Comparison of ENCODE assay signal across 14 cellular contexts in genomic region chr1:31523769-31524168, GRCh38. TPM values are rescaled to one million over a fixed set of nuclear protein-coding genes. Genes with fewer than 3 reads are reported as not detected.
DNase-seq lines count a peak whose midpoint lies in the region; ATAC-seq, FAIRE-seq and TF ChIP-seq lines count a peak whose summit lies in the region.
"Had no signal": no experiment of that assay in that cellular context is flagged by ENCODE, and none has a peak within 500 bp of the region (broad histone marks: within the 10 kb centered on the region; RNA-seq: fewer than 3 reads in every experiment).

No MANE protein-coding gene starts in this region.

- no peak overlapping the region for H4K8ac ChIP-seq in mesenchymal stem cell (ENCODE audit: low read length)

- H3K4me1 ChIP-seq in colonic mucosa: no peaks in the 10 kb centered on the region
- peaks cover 4% of the 10 kb centered on the region for H3K4me1 ChIP-seq in mesenchymal stem cell (ENCODE audit: control insufficient read depth, insufficient read depth, low read depth, low read length)
- no peaks in the 10 kb centered on the region for H3K4me1 ChIP-seq in upper lobe of right lung
- no peaks in the 10 kb centered on the region for H3K4me1 ChIP-seq in SJCRH30

- H3K36me3 Mint-ChIP-seq in activated naive CD8-positive, alpha-beta T cell treated with anti-CD3 and anti-CD28 coated beads, Interleukin-2, amount 50 U/mL, for 24 hours (ENCODE audit: low read depth): no peaks in the 10 kb centered on the region
- no peaks in the 10 kb centered on the region for H3K36me3 Mint-ChIP-seq in activated naive CD8-positive, alpha-beta T cell treated with anti-CD3 and anti-CD28 coated beads for 36 hours

- no peak overlapping the region for H4K91ac ChIP-seq in mesenchymal stem cell (ENCODE audit: low read length)

- H3K18ac ChIP-seq in mesenchymal stem cell (ENCODE audit: low read depth in 1 of 2, low read length in 2 of 2): no peak overlapping the region

- no peak overlapping the region for H2BK120ac ChIP-seq in mesenchymal stem cell (ENCODE audit: low read depth, low read length)

- TF ChIP-seq POLR2A in GM12891 (IDR thresholded peaks at IDR 0.05; ENCODE audit: low read depth, low read length): no peak

- H3K79me1 ChIP-seq in mesenchymal stem cell (replicated peaks; ENCODE audit: low read length, poor library complexity, severe bottlenecking): no peaks in the 10 kb centered on the region

- H3K27ac Mint-ChIP-seq in activated naive CD8-positive, alpha-beta T cell treated with anti-CD3 and anti-CD28 coated beads, Interleukin-2, amount 50 U/mL, for 24 hours: no peak overlapping the region
- no peak overlapping the region for H3K27ac Mint-ChIP-seq in activated naive CD8-positive, alpha-beta T cell treated with anti-CD3 and anti-CD28 coated beads for 36 hours

- no peak for DNase-seq in activated naive CD8-positive, alpha-beta T cell treated with anti-CD3 and anti-CD28 coated beads, Interleukin-2, amount 50 U/mL, for 24 hours
- DNase-seq in activated naive CD8-positive, alpha-beta T cell treated with anti-CD3 and anti-CD28 coated beads for 36 hours: no peak
- DNase-seq in colonic mucosa (peak; percentile 47), mesenchymal stem cell (peak; percentile 8), upper lobe of right lung (peak; percentile 87), 8988T (no peak), GM12891 (ENCODE audit: insufficient read length, low spot score) (no peak), SJCRH30 (no peak)
- DNase-seq: activated gamma-delta T cell treated with Interleukin-2 at 50 U/mL for 16 hours; NCI-H510A treated with DMSO at 0.1 percent for 48 hours; occipital lobe; SK-N-SH; stimulated activated CD4-positive, alpha-beta T cell treated with anti-CD3 and anti-CD28 coated beads, Interleukin-4, amount 100 ng/mL, for 24 hours; substantia nigra had no signal

- H3K23ac ChIP-seq in mesenchymal stem cell (ENCODE audit: low read length in 2 of 2): no peak overlapping the region

- intact Hi-C loops in colonic mucosa (cut with DNase I) (no loop called here), upper lobe of right lung (cut with DNase I) (no loop called here)

- no peak overlapping the region for H3K4me2 ChIP-seq in mesenchymal stem cell (ENCODE audit: low read length, poor library complexity, severe bottlenecking)
- H3K4me2 ChIP-seq: SK-N-SH had no signal

- H3K27ac ChIP-seq in colonic mucosa: peak overlapping the region; percentile 27
- H3K27ac ChIP-seq in mesenchymal stem cell (ENCODE audit: low read length, poor library complexity, severe bottlenecking): no peak overlapping the region
- H3K27ac ChIP-seq in upper lobe of right lung: peak overlapping the region; percentile 77
- H3K27ac ChIP-seq in SJCRH30: no peak overlapping the region

- peaks cover 4% of the 10 kb centered on the region for H3K4me1 Mint-ChIP-seq in activated naive CD8-positive, alpha-beta T cell treated with anti-CD3 and anti-CD28 coated beads, Interleukin-2, amount 50 U/mL, for 24 hours
- H3K4me1 Mint-ChIP-seq in activated naive CD8-positive, alpha-beta T cell treated with anti-CD3 and anti-CD28 coated beads for 36 hours: no peaks in the 10 kb centered on the region

- H3K4ac ChIP-seq in mesenchymal stem cell (ENCODE audit: low read depth in 1 of 2, low read length in 2 of 2): no peak overlapping the region

- no peaks in the 10 kb centered on the region for H3K9me3 Mint-ChIP-seq in activated naive CD8-positive, alpha-beta T cell treated with anti-CD3 and anti-CD28 coated beads, Interleukin-2, amount 50 U/mL, for 24 hours
- H3K9me3 Mint-ChIP-seq in activated naive CD8-positive, alpha-beta T cell treated with anti-CD3 and anti-CD28 coated beads for 36 hours: no peaks in the 10 kb centered on the region

- H3K36me3 ChIP-seq in colonic mucosa: no peaks in the 10 kb centered on the region
- H3K36me3 ChIP-seq in mesenchymal stem cell (ENCODE audit: control insufficient read depth in 1 of 2, insufficient read depth in 2 of 2, low read depth in 1 of 2, low read length in 2 of 2): no peaks in the 10 kb centered on the region
- no peaks in the 10 kb centered on the region for H3K36me3 ChIP-seq in upper lobe of right lung
- no peaks in the 10 kb centered on the region for H3K36me3 ChIP-seq in SJCRH30

- ATAC-seq in activated naive CD8-positive, alpha-beta T cell treated with anti-CD3 and anti-CD28 coated beads, Interleukin-2, amount 50 U/mL, for 24 hours: peak; percentile 54
- peak; percentile 94 for ATAC-seq in upper lobe of right lung

- H3K4me3 Mint-ChIP-seq in activated naive CD8-positive, alpha-beta T cell treated with anti-CD3 and anti-CD28 coated beads, Interleukin-2, amount 50 U/mL, for 24 hours: no peak overlapping the region
- no peak overlapping the region for H3K4me3 Mint-ChIP-seq in activated naive CD8-positive, alpha-beta T cell treated with anti-CD3 and anti-CD28 coated beads for 36 hours

- H3K4me3 ChIP-seq in colonic mucosa (no peak overlapping the region), mesenchymal stem cell (ENCODE audit: insufficient read depth in 1 of 2, low read depth in 1 of 2, low read length in 2 of 2) (no peak overlapping the region), upper lobe of right lung (no peak overlapping the region), SJCRH30 (no peak overlapping the region)

- H3K14ac ChIP-seq in mesenchymal stem cell (ENCODE audit: low read length in 2 of 2): no peak overlapping the region

- no peaks in the 10 kb centered on the region for H3K27me3 ChIP-seq in colonic mucosa
- H3K27me3 ChIP-seq in mesenchymal stem cell (ENCODE audit: control insufficient read depth in 1 of 2, insufficient read depth in 1 of 2, low read length in 2 of 2): peaks cover 5 to 38% of the 10 kb centered on the region in 2 experiments
- no peaks in the 10 kb centered on the region for H3K27me3 ChIP-seq in upper lobe of right lung
- no peaks in the 10 kb centered on the region for H3K27me3 ChIP-seq in SJCRH30

- no peak overlapping the region for H2BK12ac ChIP-seq in mesenchymal stem cell (ENCODE audit: low read length in 2 of 2)

- H2BK15ac ChIP-seq in mesenchymal stem cell (ENCODE audit: low read depth, poor library complexity, severe bottlenecking): no peak overlapping the region

- H3K9ac ChIP-seq in colonic mucosa (ENCODE audit: low read depth in 2 of 2, low read length in 2 of 2) (no peak overlapping the region), mesenchymal stem cell (ENCODE audit: low read length) (no peak overlapping the region)
- H3K9ac ChIP-seq: SK-N-SH had no signal

- H2BK5ac ChIP-seq in mesenchymal stem cell (ENCODE audit: low read depth, low read length, poor library complexity, severe bottlenecking): no peak overlapping the region

- no peak for FAIRE-seq in GM12891 (lab: Jason Lieb, UNC)

- no peak overlapping the region for H2AFZ ChIP-seq in mesenchymal stem cell (ENCODE audit: low read depth, low read length)

- peaks cover 9% of the 10 kb centered on the region for H3K27me3 Mint-ChIP-seq in activated naive CD8-positive, alpha-beta T cell treated with anti-CD3 and anti-CD28 coated beads, Interleukin-2, amount 50 U/mL, for 24 hours
- no peaks in the 10 kb centered on the region for H3K27me3 Mint-ChIP-seq in activated naive CD8-positive, alpha-beta T cell treated with anti-CD3 and anti-CD28 coated beads for 36 hours

- 77% methylated on average over 5 of the region's 5 CpGs for WGBS in mesenchymal stem cell

- H2AK5ac ChIP-seq in mesenchymal stem cell (ENCODE audit: low read length, severe bottlenecking): no peak overlapping the region

- H3K9me3 ChIP-seq in colonic mucosa (no peaks in the 10 kb centered on the region), mesenchymal stem cell (ENCODE audit: control insufficient read depth, low read length) (peaks cover 8% of the 10 kb centered on the region), upper lobe of right lung (peaks cover 5% of the 10 kb centered on the region), SJCRH30 (replicated peaks) (no peaks in the 10 kb centered on the region)
- H3K9me3 ChIP-seq: SK-N-SH had no signal

- TF ChIP-seq CTCF in colonic mucosa (IDR thresholded peaks at IDR 0.05) (no peak), upper lobe of right lung (IDR thresholded peaks at IDR 0.05) (no peak)

TF ChIP-seq in GM12891, 5 proteins besides CTCF, POLR2A, EP300 and RAD21:
- no peak for TF ChIP-seq SPI1 (IDR thresholded peaks at IDR 0.05; ENCODE audit: low read depth, low read length)
- TF ChIP-seq POLR2AphosphoS5 (IDR thresholded peaks at IDR 0.05; ENCODE audit: low read depth, low read length): no peak
- no peak for TF ChIP-seq TAF1 (IDR thresholded peaks at IDR 0.05; ENCODE audit: low read depth, low read length)
- TF ChIP-seq POU2F2 (IDR thresholded peaks at IDR 0.05; ENCODE audit: low read depth, low read length): no peak
- TF ChIP-seq PAX5 (IDR thresholded peaks at IDR 0.05; ENCODE audit: insufficient read depth, low read length, severe bottlenecking): no peak

RNA-seq across cellular contexts. Expression of gene TINAGL1, which starts 52.5 kb away (rescaled TPM):
- not detected for total RNA-seq in activated naive CD8-positive, alpha-beta T cell treated with anti-CD3 and anti-CD28 coated beads for 36 hours
- 100 to 1,000 TPM; 116 to 130 TPM for total RNA-seq in colonic mucosa
- 0.47 TPM for polyA plus RNA-seq in mesenchymal stem cell (2013, experiment 1 of 2)
- polyA plus RNA-seq in mesenchymal stem cell (2013, experiment 2 of 2): 0.47 TPM
- total RNA-seq in upper lobe of right lung: 154 TPM
- 0.28 TPM for polyA plus RNA-seq in GM12891 (2012; ENCODE audit: low read depth, missing spikeins)
- 0.56 and 1.2 TPM in 2 replicates for total RNA-seq in SJCRH30 (2014; rRNA removed; shearing (Covaris generic))
- polyA plus RNA-seq: SK-N-SH had no signal

Comparison
In these comparisons a context has a peak if more than half of its experiments do, and no peak if none do; other contexts are left out.
1. DNase-seq: peak in colonic mucosa (single experiment), mesenchymal stem cell (single experiment) and upper lobe of right lung (single experiment); none in activated naive CD8-positive, alpha-beta T cell treated with anti-CD3 and anti-CD28 coated beads, Interleukin-2, amount 50 U/mL, for 24 hours (single experiment), activated naive CD8-positive, alpha-beta T cell treated with anti-CD3 and anti-CD28 coated beads for 36 hours (single experiment), 8988T (single experiment), GM12891 (single experiment) and SJCRH30 (0 of 2).
2. H3K27ac ChIP-seq: peak in colonic mucosa (single experiment) and upper lobe of right lung (single experiment); none in mesenchymal stem cell (single experiment) and SJCRH30 (single experiment).
3. RNA of gene TINAGL1, which starts 52.5 kb away (total RNA-seq): 154 TPM in upper lobe of right lung (single experiment) and 116 to 130 TPM in colonic mucosa; 0.56 to 1.2 TPM in SJCRH30 and not detected in activated naive CD8-positive, alpha-beta T cell treated with anti-CD3 and anti-CD28 coated beads for 36 hours; every median in the first group is over 10 times any median in the second.